3 cellular contexts compared by ENCODE assay signal in genomic region chr21:32566990-32567389, GRCh38.
A peak's percentile ranks its signal among the peaks of the same experiment; 100 is the strongest.
TF ChIP-seq lines count a peak whose summit lies in the region.

No MANE protein-coding gene starts in this region.

TF ChIP-seq in SK-N-SH, 30 proteins besides CTCF, POLR2A, EP300 and RAD21:
- TF ChIP-seq FOXM1 (IDR thresholded peaks at IDR 0.05; ENCODE audit: low read depth) (no peak), NFIC (IDR thresholded peaks at IDR 0.05; ENCODE audit: borderline replicate concordance) (0 out of 2 replicates have a peak, but pooled peaks have one; percentile 21)
TF ChIP-seq in SK-N-SH: peak in this region for 1.

TF ChIP-seq in SK-N-SH treated with all-trans-retinoic acid at 6 μM for 48 hours, 23 proteins besides CTCF, POLR2A, EP300 and RAD21:
- TF ChIP-seq ZNF565 (CRISPR knock-in tag; conservative IDR thresholded peaks at IDR 0.05; ENCODE audit: low read depth) (no peak), CSRNP3 (CRISPR knock-in tag; IDR thresholded peaks at IDR 0.05) (no peak), OSR1 (CRISPR knock-in tag; IDR thresholded peaks at IDR 0.05) (no peak), ARNTL (CRISPR knock-in tag; IDR thresholded peaks at IDR 0.05; ENCODE audit: borderline replicate concordance, low read depth) (no peak), PPARA (CRISPR knock-in tag; IDR thresholded peaks at IDR 0.05; ENCODE audit: borderline replicate concordance) (no peak), ZFP3 (CRISPR knock-in tag; IDR thresholded peaks at IDR 0.05) (no peak), RARB (CRISPR knock-in tag; IDR thresholded peaks at IDR 0.05) (no peak), ZC3H10 (CRISPR knock-in tag; IDR thresholded peaks at IDR 0.05) (no peak), ZNF70 (CRISPR knock-in tag; IDR thresholded peaks at IDR 0.05) (no peak), TCF4 (CRISPR knock-in tag; IDR thresholded peaks at IDR 0.05; ENCODE audit: borderline replicate concordance) (no peak), CSDC2 (CRISPR knock-in tag; IDR thresholded peaks at IDR 0.05) (no peak), TOX (CRISPR knock-in tag; IDR thresholded peaks at IDR 0.05; ENCODE audit: borderline replicate concordance) (no peak)

TF ChIP-seq in K562, 482 proteins besides CTCF, POLR2A, EP300 and RAD21:
- TF ChIP-seq MAX (CRISPR knock-in tag; IDR thresholded peaks at IDR 0.05) (no peak), NFIC (IDR thresholded peaks at IDR 0.05) (peak; percentile 97), NFIX (CRISPR knock-in tag; IDR thresholded peaks at IDR 0.05; ENCODE audit: low read depth) (peak; percentile 94), ZC3H11A (IDR thresholded peaks at IDR 0.05; ENCODE audit: low read depth, low read length) (peak; percentile 95; the same call in 1 of the 2 replicates)
